Comparison of ENCODE assay signal across 8 cellular contexts in the genomic region with DNA sequence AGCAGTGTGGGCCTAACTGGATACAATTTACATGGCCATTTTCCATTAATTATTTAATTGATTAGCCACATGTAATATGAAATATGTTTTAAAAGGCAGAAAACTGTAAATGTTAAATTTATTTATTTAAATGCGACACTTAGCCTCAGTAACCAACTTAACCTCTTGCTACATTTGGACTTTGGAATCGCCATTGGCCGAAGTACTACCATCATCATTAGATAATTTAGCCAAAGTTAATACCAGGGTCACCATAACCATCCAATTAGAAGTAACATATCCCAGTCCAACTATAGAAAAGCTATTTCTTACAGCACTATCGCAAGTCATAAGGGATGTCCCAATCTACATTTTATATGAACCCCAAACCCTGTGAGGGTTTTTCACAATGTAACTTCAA.
"Had no signal": no experiment of that assay in that cellular context is flagged by ENCODE, and none has a peak within 500 bp of the region (broad histone marks: within the 10 kb centered on the region; RNA-seq: fewer than 3 reads in every experiment).

No MANE protein-coding gene starts in this region.

- H3K4me3 ChIP-seq: GM12878 had no signal

- ATAC-seq: GM12878 had no signal

- FAIRE-seq: G401.6, GM12878, GM12891, GM12892, GM18507, GM19239 had no signal

- DNase-seq: GDM1, GF-D8 had no signal
